1 cellular context compared by ENCODE assay signal in the genomic region with DNA sequence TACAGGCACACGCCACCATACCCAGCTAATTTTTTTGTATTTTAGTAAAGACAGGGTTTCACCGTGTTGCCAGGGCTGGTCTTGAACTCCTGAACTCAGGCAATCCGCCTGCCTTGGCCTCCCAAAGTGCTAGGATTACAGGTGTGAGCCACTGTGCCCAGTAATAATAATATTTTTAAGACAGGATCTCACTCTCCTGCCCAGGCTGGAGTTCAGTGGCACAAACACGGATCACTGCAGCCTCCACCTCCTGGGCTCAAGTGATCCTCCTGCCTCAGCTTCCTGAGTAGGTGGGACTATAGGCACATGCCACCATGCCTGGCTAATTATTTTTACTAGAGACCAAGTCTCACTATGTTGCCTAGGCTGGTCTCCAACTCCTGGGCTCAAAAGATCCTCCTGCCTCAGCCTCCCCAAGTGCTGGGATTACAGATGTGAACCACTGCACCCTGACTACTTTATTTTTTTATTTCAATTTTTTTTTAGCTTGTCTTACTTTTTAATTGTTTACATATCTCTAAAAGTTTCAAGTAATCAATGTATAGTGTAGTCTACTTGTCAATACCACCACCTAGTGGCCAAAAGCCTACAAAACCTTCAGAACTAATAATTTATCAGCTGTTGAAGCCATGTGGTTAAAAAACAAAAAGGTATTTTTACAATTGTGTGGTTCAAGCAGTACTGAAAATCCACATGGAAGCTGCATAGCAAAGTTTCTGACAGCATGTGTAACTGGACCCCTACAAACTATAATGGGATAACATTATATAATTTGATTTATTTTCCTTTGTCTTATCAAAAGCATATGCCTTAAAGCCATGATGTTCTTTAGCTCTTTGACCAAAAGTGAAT.
TF ChIP-seq lines count a peak whose summit lies in the region.

No MANE protein-coding gene starts in this region.

TF ChIP-seq in K562, 482 proteins besides CTCF, POLR2A, EP300 and RAD21 (continues in another document):
- TF ChIP-seq, protein P1, sequence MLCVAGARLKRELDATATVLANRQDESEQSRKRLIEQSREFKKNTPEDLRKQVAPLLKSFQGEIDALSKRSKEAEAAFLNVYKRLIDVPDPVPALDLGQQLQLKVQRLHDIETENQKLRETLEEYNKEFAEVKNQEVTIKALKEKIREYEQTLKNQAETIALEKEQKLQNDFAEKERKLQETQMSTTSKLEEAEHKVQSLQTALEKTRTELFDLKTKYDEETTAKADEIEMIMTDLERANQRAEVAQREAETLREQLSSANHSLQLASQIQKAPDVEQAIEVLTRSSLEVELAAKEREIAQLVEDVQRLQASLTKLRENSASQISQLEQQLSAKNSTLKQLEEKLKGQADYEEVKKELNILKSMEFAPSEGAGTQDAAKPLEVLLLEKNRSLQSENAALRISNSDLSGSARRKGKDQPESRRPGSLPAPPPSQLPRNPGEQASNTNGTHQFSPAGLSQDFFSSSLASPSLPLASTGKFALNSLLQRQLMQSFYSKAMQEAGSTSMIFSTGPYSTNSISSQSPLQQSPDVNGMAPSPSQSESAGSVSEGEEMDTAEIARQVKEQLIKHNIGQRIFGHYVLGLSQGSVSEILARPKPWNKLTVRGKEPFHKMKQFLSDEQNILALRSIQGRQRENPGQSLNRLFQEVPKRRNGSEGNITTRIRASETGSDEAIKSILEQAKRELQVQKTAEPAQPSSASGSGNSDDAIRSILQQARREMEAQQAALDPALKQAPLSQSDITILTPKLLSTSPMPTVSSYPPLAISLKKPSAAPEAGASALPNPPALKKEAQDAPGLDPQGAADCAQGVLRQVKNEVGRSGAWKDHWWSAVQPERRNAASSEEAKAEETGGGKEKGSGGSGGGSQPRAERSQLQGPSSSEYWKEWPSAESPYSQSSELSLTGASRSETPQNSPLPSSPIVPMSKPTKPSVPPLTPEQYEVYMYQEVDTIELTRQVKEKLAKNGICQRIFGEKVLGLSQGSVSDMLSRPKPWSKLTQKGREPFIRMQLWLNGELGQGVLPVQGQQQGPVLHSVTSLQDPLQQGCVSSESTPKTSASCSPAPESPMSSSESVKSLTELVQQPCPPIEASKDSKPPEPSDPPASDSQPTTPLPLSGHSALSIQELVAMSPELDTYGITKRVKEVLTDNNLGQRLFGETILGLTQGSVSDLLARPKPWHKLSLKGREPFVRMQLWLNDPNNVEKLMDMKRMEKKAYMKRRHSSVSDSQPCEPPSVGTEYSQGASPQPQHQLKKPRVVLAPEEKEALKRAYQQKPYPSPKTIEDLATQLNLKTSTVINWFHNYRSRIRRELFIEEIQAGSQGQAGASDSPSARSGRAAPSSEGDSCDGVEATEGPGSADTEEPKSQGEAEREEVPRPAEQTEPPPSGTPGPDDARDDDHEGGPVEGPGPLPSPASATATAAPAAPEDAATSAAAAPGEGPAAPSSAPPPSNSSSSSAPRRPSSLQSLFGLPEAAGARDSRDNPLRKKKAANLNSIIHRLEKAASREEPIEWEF (CRISPR knock-in tag; IDR thresholded peaks at IDR 0.05) = no peak
- peak; percentile 6 for TF ChIP-seq MEIS2 (IDR thresholded peaks at IDR 0.05; ENCODE audit: partially characterized antibody)
- no peak for TF ChIP-seq PURB (CRISPR knock-in tag; IDR thresholded peaks at IDR 0.05; ENCODE audit: low read depth)
- TF ChIP-seq SIN3A (IDR thresholded peaks at IDR 0.05; ENCODE audit: borderline replicate concordance in 2 of 2, control insufficient read depth in 1 of 2, low read depth in 2 of 2, low read length in 2 of 2) = 0 out of 4 replicates have a peak, but pooled peaks of 1 of the 2 experiments have one; percentile 40
- TF ChIP-seq SETDB1 (IDR thresholded peaks at IDR 0.05; ENCODE audit: low read length) = no peak
- no peak for TF ChIP-seq ZNF586 (CRISPR knock-in tag; conservative IDR thresholded peaks at IDR 0.05)
- no peak for TF ChIP-seq GABPA (tag; conservative IDR thresholded peaks at IDR 0.05; ENCODE audit: low read depth)
- TF ChIP-seq, protein P2, sequence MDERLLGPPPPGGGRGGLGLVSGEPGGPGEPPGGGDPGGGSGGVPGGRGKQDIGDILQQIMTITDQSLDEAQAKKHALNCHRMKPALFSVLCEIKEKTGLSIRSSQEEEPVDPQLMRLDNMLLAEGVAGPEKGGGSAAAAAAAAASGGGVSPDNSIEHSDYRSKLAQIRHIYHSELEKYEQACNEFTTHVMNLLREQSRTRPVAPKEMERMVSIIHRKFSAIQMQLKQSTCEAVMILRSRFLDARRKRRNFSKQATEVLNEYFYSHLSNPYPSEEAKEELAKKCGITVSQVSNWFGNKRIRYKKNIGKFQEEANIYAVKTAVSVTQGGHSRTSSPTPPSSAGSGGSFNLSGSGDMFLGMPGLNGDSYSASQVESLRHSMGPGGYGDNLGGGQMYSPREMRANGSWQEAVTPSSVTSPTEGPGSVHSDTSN (CRISPR knock-in tag; IDR thresholded peaks at IDR 0.05; ENCODE audit: low read depth) = no peak
- TF ChIP-seq, protein P2 (tag; conservative IDR thresholded peaks at IDR 0.05; ENCODE audit: low read depth) = 0 out of 2 replicates have a peak, but pooled peaks have one; percentile 9
- TF ChIP-seq GTF2A2 (tag; IDR thresholded peaks at IDR 0.05) = no peak
- TF ChIP-seq FOXP1 (CRISPR knock-in tag; IDR thresholded peaks at IDR 0.05) = no peak
- TF ChIP-seq JUND (IDR thresholded peaks at IDR 0.05; ENCODE audit: borderline replicate concordance, low read depth, low read length) = 0 out of 2 replicates have a peak, but pooled peaks have one; percentile 10
- no peak for TF ChIP-seq JUND (tag; IDR thresholded peaks at IDR 0.05; ENCODE audit: borderline replicate concordance, low read depth, low read length)
- TF ChIP-seq, protein P3, sequence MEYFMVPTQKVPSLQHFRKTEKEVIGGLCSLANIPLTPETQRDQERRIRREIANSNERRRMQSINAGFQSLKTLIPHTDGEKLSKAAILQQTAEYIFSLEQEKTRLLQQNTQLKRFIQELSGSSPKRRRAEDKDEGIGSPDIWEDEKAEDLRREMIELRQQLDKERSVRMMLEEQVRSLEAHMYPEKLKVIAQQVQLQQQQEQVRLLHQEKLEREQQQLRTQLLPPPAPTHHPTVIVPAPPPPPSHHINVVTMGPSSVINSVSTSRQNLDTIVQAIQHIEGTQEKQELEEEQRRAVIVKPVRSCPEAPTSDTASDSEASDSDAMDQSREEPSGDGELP (CRISPR knock-in tag; IDR thresholded peaks at IDR 0.05; ENCODE audit: borderline replicate concordance) = peak; percentile 65; the same call in 1 of the 2 replicates
- peak; percentile 82 for TF ChIP-seq DACH1 (IDR thresholded peaks at IDR 0.05; ENCODE audit: partially characterized antibody)
- TF ChIP-seq, protein P4, sequence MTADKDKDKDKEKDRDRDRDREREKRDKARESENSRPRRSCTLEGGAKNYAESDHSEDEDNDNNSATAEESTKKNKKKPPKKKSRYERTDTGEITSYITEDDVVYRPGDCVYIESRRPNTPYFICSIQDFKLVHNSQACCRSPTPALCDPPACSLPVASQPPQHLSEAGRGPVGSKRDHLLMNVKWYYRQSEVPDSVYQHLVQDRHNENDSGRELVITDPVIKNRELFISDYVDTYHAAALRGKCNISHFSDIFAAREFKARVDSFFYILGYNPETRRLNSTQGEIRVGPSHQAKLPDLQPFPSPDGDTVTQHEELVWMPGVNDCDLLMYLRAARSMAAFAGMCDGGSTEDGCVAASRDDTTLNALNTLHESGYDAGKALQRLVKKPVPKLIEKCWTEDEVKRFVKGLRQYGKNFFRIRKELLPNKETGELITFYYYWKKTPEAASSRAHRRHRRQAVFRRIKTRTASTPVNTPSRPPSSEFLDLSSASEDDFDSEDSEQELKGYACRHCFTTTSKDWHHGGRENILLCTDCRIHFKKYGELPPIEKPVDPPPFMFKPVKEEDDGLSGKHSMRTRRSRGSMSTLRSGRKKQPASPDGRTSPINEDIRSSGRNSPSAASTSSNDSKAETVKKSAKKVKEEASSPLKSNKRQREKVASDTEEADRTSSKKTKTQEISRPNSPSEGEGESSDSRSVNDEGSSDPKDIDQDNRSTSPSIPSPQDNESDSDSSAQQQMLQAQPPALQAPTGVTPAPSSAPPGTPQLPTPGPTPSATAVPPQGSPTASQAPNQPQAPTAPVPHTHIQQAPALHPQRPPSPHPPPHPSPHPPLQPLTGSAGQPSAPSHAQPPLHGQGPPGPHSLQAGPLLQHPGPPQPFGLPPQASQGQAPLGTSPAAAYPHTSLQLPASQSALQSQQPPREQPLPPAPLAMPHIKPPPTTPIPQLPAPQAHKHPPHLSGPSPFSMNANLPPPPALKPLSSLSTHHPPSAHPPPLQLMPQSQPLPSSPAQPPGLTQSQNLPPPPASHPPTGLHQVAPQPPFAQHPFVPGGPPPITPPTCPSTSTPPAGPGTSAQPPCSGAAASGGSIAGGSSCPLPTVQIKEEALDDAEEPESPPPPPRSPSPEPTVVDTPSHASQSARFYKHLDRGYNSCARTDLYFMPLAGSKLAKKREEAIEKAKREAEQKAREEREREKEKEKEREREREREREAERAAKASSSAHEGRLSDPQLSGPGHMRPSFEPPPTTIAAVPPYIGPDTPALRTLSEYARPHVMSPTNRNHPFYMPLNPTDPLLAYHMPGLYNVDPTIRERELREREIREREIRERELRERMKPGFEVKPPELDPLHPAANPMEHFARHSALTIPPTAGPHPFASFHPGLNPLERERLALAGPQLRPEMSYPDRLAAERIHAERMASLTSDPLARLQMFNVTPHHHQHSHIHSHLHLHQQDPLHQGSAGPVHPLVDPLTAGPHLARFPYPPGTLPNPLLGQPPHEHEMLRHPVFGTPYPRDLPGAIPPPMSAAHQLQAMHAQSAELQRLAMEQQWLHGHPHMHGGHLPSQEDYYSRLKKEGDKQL (CRISPR knock-in tag; IDR thresholded peaks at IDR 0.05; ENCODE audit: borderline replicate concordance) = no peak
- TF ChIP-seq, protein P5, sequence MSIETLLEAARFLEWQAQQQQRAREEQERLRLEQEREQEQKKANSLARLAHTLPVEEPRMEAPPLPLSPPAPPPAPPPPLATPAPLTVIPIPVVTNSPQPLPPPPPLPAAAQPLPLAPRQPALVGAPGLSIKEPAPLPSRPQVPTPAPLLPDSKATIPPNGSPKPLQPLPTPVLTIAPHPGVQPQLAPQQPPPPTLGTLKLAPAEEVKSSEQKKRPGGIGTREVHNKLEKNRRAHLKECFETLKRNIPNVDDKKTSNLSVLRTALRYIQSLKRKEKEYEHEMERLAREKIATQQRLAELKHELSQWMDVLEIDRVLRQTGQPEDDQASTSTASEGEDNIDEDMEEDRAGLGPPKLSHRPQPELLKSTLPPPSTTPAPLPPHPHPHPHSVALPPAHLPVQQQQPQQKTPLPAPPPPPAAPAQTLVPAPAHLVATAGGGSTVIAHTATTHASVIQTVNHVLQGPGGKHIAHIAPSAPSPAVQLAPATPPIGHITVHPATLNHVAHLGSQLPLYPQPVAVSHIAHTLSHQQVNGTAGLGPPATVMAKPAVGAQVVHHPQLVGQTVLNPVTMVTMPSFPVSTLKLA (conservative IDR thresholded peaks at IDR 0.05) = peak in 1 of 2 experiments; percentile 47; a peak in 1 of 4 replicates
- TF ChIP-seq SMC3 (conservative IDR thresholded peaks at IDR 0.05; ENCODE audit: insufficient read depth, low read depth, low read length) = 0 out of 2 replicates have a peak, but pooled peaks have one; percentile 12
- TF ChIP-seq, protein P6, sequence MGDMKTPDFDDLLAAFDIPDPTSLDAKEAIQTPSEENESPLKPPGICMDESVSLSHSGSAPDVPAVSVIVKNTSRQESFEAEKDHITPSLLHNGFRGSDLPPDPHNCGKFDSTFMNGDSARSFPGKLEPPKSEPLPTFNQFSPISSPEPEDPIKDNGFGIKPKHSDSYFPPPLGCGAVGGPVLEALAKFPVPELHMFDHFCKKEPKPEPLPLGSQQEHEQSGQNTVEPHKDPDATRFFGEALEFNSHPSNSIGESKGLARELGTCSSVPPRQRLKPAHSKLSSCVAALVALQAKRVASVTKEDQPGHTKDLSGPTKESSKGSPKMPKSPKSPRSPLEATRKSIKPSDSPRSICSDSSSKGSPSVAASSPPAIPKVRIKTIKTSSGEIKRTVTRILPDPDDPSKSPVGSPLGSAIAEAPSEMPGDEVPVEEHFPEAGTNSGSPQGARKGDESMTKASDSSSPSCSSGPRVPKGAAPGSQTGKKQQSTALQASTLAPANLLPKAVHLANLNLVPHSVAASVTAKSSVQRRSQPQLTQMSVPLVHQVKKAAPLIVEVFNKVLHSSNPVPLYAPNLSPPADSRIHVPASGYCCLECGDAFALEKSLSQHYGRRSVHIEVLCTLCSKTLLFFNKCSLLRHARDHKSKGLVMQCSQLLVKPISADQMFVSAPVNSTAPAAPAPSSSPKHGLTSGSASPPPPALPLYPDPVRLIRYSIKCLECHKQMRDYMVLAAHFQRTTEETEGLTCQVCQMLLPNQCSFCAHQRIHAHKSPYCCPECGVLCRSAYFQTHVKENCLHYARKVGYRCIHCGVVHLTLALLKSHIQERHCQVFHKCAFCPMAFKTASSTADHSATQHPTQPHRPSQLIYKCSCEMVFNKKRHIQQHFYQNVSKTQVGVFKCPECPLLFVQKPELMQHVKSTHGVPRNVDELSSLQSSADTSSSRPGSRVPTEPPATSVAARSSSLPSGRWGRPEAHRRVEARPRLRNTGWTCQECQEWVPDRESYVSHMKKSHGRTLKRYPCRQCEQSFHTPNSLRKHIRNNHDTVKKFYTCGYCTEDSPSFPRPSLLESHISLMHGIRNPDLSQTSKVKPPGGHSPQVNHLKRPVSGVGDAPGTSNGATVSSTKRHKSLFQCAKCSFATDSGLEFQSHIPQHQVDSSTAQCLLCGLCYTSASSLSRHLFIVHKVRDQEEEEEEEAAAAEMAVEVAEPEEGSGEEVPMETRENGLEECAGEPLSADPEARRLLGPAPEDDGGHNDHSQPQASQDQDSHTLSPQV (IDR thresholded peaks at IDR 0.05) = peak; percentile 28; the same call in 1 of the 2 replicates
- no peak for TF ChIP-seq CAMTA2 (CRISPR knock-in tag; conservative IDR thresholded peaks at IDR 0.05)
- TF ChIP-seq JUNB (CRISPR knock-in tag; conservative IDR thresholded peaks at IDR 0.05) = no peak
- TF ChIP-seq BRD9 (IDR thresholded peaks at IDR 0.05; ENCODE audit: low read depth, partially characterized antibody) = no peak
- TF ChIP-seq ZFX (CRISPR knock-in tag; IDR thresholded peaks at IDR 0.05) = no peak
- peak; percentile 71 for TF ChIP-seq ZNF121 (CRISPR knock-in tag; conservative IDR thresholded peaks at IDR 0.05)
- peak; percentile 58; the same call in 1 of the 2 replicates for TF ChIP-seq MYC (IDR thresholded peaks at IDR 0.05; ENCODE audit: low read depth, low read length)
- no peak for TF ChIP-seq MYC (CRISPR knock-in tag; IDR thresholded peaks at IDR 0.05; ENCODE audit: borderline replicate concordance, low read depth)
- no peak for TF ChIP-seq NUFIP1 (IDR thresholded peaks at IDR 0.05; ENCODE audit: partially characterized antibody)
- no peak for TF ChIP-seq TEAD4 (IDR thresholded peaks at IDR 0.05; ENCODE audit: low read length)
- TF ChIP-seq TEAD4 (CRISPR knock-in tag; IDR thresholded peaks at IDR 0.05; ENCODE audit: borderline replicate concordance) = no peak
- no peak for TF ChIP-seq ETV1 (tag; conservative IDR thresholded peaks at IDR 0.05; ENCODE audit: low read depth)
- 0 out of 2 replicates have a peak, but pooled peaks have one; percentile 19 for TF ChIP-seq L3MBTL2 (IDR thresholded peaks at IDR 0.05)
- TF ChIP-seq SMAD4 (CRISPR knock-in tag; conservative IDR thresholded peaks at IDR 0.05) = 0 out of 2 replicates have a peak, but pooled peaks have one; percentile 6
- TF ChIP-seq ZNF780A (CRISPR knock-in tag; IDR thresholded peaks at IDR 0.05) = no peak
